In genomic region chr6:118735320-118735719, GRCh38 we compare ENCODE assay signal across 8 cellular contexts.
DNase-seq lines count a peak whose midpoint lies in the region; ATAC-seq, FAIRE-seq and TF ChIP-seq lines count a peak whose summit lies in the region.

No MANE protein-coding gene starts in this region.

- no peaks in the 10 kb centered on the region for H3K36me3 ChIP-seq in bronchial epithelial cell (ENCODE audit: control insufficient read depth, insufficient read depth, low read length)

- H3K27me3 ChIP-seq in bronchial epithelial cell (ENCODE audit: control insufficient read depth, insufficient read depth, low read length): no peaks in the 10 kb centered on the region

- DNase-seq in EH (ENCODE audit: low read depth) (peak; percentile 20), HuH-7 (ENCODE audit: low spot score) (peak; percentile 25), bronchial epithelial cell (ENCODE audit: low read depth) (no peak), myocyte (ENCODE audit: low read depth) (peak; percentile 49), NCI-H1417 treated with DMSO at 0.1 percent for 48 hours (lab: John Stamatoyannopoulos, UW) (no peak)
- DNase-seq in activated T-helper 2 cell treated with anti-CD3 and anti-CD28 coated beads, Interferon-gamma antibody, Interleukin-2, Interleukin-4, amounts not matched to agents 10 μg/mL and 5 μg/mL and 100 μg/mL, durations not matched to agents 14 hours and 24 hours and 36 hours (ENCODE audit: low spot score): no peak

- no peak for ATAC-seq in GM21576 (IDR thresholded peaks at IDR 0.05; ENCODE audit: unreplicated experiment)
- no peak for ATAC-seq in GM21825 (IDR thresholded peaks at IDR 0.05; ENCODE audit: unreplicated experiment)

- no peaks in the 10 kb centered on the region for H3K9me3 Mint-ChIP-seq in activated T-helper 2 cell treated with anti-CD3 and anti-CD28 coated beads, Interferon-gamma antibody, Interleukin-2, Interleukin-4, amounts not matched to agents 10 μg/mL and 5 μg/mL and 100 μg/mL, durations not matched to agents 14 hours and 24 hours and 36 hours

- no peaks in the 10 kb centered on the region for H3K36me3 Mint-ChIP-seq in activated T-helper 2 cell treated with anti-CD3 and anti-CD28 coated beads, Interferon-gamma antibody, Interleukin-2, Interleukin-4, amounts not matched to agents 10 μg/mL and 5 μg/mL and 100 μg/mL, durations not matched to agents 14 hours and 24 hours and 36 hours (ENCODE audit: low read depth)

- FAIRE-seq in bronchial epithelial cell (lab: Jason Lieb, UNC): no peak

- peaks cover 18% of the 10 kb centered on the region for H3K4me1 Mint-ChIP-seq in activated T-helper 2 cell treated with anti-CD3 and anti-CD28 coated beads, Interferon-gamma antibody, Interleukin-2, Interleukin-4, amounts not matched to agents 10 μg/mL and 5 μg/mL and 100 μg/mL, durations not matched to agents 14 hours and 24 hours and 36 hours (ENCODE audit: low read depth)

- intact Hi-C loops in activated T-helper 2 cell treated with anti-CD3 and anti-CD28 coated beads, Interferon-gamma antibody, Interleukin-2, Interleukin-4, amounts not matched to agents 10 μg/mL and 5 μg/mL and 100 μg/mL, durations not matched to agents 14 hours and 24 hours and 36 hours (cut with micrococcal nuclease): loop anchor here (1.0 kb wide), 1 partner anchor 8 kb away; no protein-coding TSS in a partner anchor

- no peak overlapping the region for H3K4me3 ChIP-seq in bronchial epithelial cell (ENCODE audit: low read depth, low read length)

- H3K4me3 Mint-ChIP-seq in activated T-helper 2 cell treated with anti-CD3 and anti-CD28 coated beads, Interferon-gamma antibody, Interleukin-2, Interleukin-4, amounts not matched to agents 10 μg/mL and 5 μg/mL and 100 μg/mL, durations not matched to agents 14 hours and 24 hours and 36 hours (ENCODE audit: low read depth): no peak overlapping the region

- H3K27me3 Mint-ChIP-seq in activated T-helper 2 cell treated with anti-CD3 and anti-CD28 coated beads, Interferon-gamma antibody, Interleukin-2, Interleukin-4, amounts not matched to agents 10 μg/mL and 5 μg/mL and 100 μg/mL, durations not matched to agents 14 hours and 24 hours and 36 hours (ENCODE audit: low read depth): no peaks in the 10 kb centered on the region

- TF ChIP-seq CTCF in bronchial epithelial cell (IDR thresholded peaks at IDR 0.05; ENCODE audit: insufficient read depth, low read length, severe bottlenecking): peak; percentile 27

- H3K27ac Mint-ChIP-seq in activated T-helper 2 cell treated with anti-CD3 and anti-CD28 coated beads, Interferon-gamma antibody, Interleukin-2, Interleukin-4, amounts not matched to agents 10 μg/mL and 5 μg/mL and 100 μg/mL, durations not matched to agents 14 hours and 24 hours and 36 hours: no peak overlapping the region

Comparison
In these comparisons a context has a peak if more than half of its experiments do, and no peak if none do; other contexts are left out.
1. DNase-seq: peak in EH (single experiment), HuH-7 (single experiment) and myocyte (single experiment); none in bronchial epithelial cell (single experiment), NCI-H1417 treated with DMSO at 0.1 percent for 48 hours (single experiment) and activated T-helper 2 cell treated with anti-CD3 and anti-CD28 coated beads, Interferon-gamma antibody, Interleukin-2, Interleukin-4, amounts not matched to agents 10 μg/mL and 5 μg/mL and 100 μg/mL, durations not matched to agents 14 hours and 24 hours and 36 hours (single experiment).